ENCODE assay signal across 8 cellular contexts in the genomic region with DNA sequence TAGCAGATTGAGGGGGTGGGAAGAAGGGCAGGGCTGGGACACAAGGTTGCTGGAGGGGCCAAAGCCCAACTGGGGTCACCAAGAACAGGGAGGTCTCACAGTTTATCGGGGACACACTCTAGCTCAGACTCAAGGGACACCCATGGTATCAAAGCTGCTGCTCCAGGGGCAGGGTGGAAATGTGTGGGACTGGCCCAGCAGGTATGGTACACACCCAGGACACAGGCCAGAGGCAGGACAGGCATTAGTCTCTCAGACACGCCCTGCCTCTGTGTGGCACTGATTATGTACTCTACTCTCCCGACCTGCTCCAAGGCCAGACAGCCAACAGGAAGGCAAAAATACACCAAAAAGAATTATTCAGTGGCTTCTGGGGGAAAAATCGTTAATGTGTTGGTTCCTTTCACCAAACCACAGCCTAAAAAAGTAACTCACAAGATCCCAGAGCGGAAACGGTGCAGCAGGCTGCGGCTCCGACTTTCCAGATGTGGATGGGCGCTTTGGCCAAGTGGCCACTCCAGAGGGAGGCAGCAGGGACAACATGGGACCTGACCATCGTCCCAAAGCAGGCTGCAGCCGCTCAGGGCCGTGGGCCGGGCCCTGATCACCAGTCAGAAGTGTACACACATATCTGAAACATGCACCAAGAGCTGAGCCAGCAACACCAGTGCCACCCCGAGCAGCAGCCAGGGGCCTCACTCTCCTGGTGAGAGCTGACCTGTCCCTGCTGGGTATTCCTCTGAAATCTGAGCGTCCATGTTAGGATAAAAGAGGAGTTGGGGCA. TPM values are rescaled to one million over a fixed set of nuclear protein-coding genes. Genes with fewer than 3 reads are reported as not detected.
DNase-seq lines count a peak whose midpoint lies in the region; ATAC-seq and TF ChIP-seq lines count a peak whose summit lies in the region.

No MANE protein-coding gene starts in this region.

- no peak for DNase-seq in CD14-positive monocyte (ENCODE audit: low spot score)
- no peak for DNase-seq in activated naive CD4-positive, alpha-beta T cell treated with anti-CD3 and anti-CD28 coated beads, Interleukin-2, amount 50 U/mL, for 72 hours (ENCODE audit: low spot score in 2 of 2)
- DNase-seq in DMS79 (lab: John Stamatoyannopoulos, UW), result no peak
- no peak for DNase-seq in SHP77 (lab: John Stamatoyannopoulos, UW)
- no peak for DNase-seq in NCI-H510A (lab: John Stamatoyannopoulos, UW)

- intact Hi-C loops in CD14-positive monocyte (cut with micrococcal nuclease), result loop anchor here in 1 of 2 donors (10.0 kb wide), 1 partner anchor 54 kb away; a partner anchor contains a TSS

- peaks cover 71% of the 10 kb centered on the region for H3K4me1 Mint-ChIP-seq in CD14-positive monocyte

- H3K4me1 ChIP-seq in muscle layer of duodenum (ENCODE audit: control insufficient read depth in 1 of 2, insufficient read depth in 2 of 2, low read length in 2 of 2), result peaks cover 16 to 59% of the 10 kb centered on the region in 2 donors

- H3K27ac ChIP-seq in muscle layer of duodenum (ENCODE audit: low read length), result peak overlapping the region; percentile 39

- H3K27ac Mint-ChIP-seq in CD14-positive monocyte, result peak overlapping the region; percentile 73 to 91 (median 86)
- peak overlapping the region; percentile 88 to 89 for H3K27ac Mint-ChIP-seq in activated naive CD4-positive, alpha-beta T cell treated with anti-CD3 and anti-CD28 coated beads, Interleukin-2, amount 50 U/mL, for 72 hours

- no peaks in the 10 kb centered on the region for H3K27me3 ChIP-seq in muscle layer of duodenum (ENCODE audit: low read depth, low read length)

- no peak for TF ChIP-seq CTCF in CD14-positive monocyte (IDR thresholded peaks at IDR 0.05)

- H3K9me3 Mint-ChIP-seq in CD14-positive monocyte, result peaks cover 0 to 10% (median 4%) of the 10 kb centered on the region in 7 donors
- no peaks in the 10 kb centered on the region for H3K9me3 Mint-ChIP-seq in activated naive CD4-positive, alpha-beta T cell treated with anti-CD3 and anti-CD28 coated beads, Interleukin-2, amount 50 U/mL, for 72 hours

- no peaks in the 10 kb centered on the region for H3K9me3 ChIP-seq in muscle layer of duodenum (ENCODE audit: control insufficient read depth in 1 of 2, low read length in 2 of 2)

- H3K4me3 ChIP-seq in muscle layer of duodenum (ENCODE audit: low read depth in 1 of 2, low read length in 2 of 2), result no peak overlapping the region

- H3K36me3 Mint-ChIP-seq in CD14-positive monocyte, result peaks cover 43 to 62% of the 10 kb centered on the region in 2 donors
- H3K36me3 Mint-ChIP-seq in activated naive CD4-positive, alpha-beta T cell treated with anti-CD3 and anti-CD28 coated beads, Interleukin-2, amount 50 U/mL, for 72 hours, result peaks cover 0 to 8% of the 10 kb centered on the region in 2 donors

- peaks cover 21 to 48% of the 10 kb centered on the region in 2 donors for H3K36me3 ChIP-seq in muscle layer of duodenum (ENCODE audit: control insufficient read depth in 1 of 2, insufficient read depth in 2 of 2, low read length in 2 of 2)

- no peaks in the 10 kb centered on the region for H3K27me3 Mint-ChIP-seq in CD14-positive monocyte (ENCODE audit: low read depth in 3 of 3)

- peak overlapping the region in 1 of 2 donors; percentile 82 for H3K4me3 Mint-ChIP-seq in CD14-positive monocyte

- ATAC-seq in HG03460 (IDR thresholded peaks at IDR 0.05; ENCODE audit: unreplicated experiment) (peak; percentile 13), HG02884 (IDR thresholded peaks at IDR 0.05; ENCODE audit: unreplicated experiment) (no peak)
- no peak for ATAC-seq in activated naive CD4-positive, alpha-beta T cell treated with anti-CD3 and anti-CD28 coated beads, Interleukin-2, amount 50 U/mL, for 72 hours

RNA-seq across cellular contexts. Expression of a gene that starts 1.0 kb away (rescaled TPM):
- 10 to 100 TPM; 22.5 to 23.7 TPM for polyA plus RNA-seq in CD14-positive monocyte
- total RNA-seq in activated naive CD4-positive, alpha-beta T cell treated with anti-CD3 and anti-CD28 coated beads, Interleukin-2, amount 50 U/mL, for 72 hours, result 10 to 100 TPM; 35.7 to 43.7 TPM

RNA-seq across cellular contexts. Expression of a gene that starts 7.8 kb away (rescaled TPM):
- 10 to 100 TPM; 10.7 to 11.0 TPM for polyA plus RNA-seq in CD14-positive monocyte
- total RNA-seq in activated naive CD4-positive, alpha-beta T cell treated with anti-CD3 and anti-CD28 coated beads, Interleukin-2, amount 50 U/mL, for 72 hours, result 10 to 100 TPM; 16.4 to 20.1 TPM

RNA-seq across cellular contexts. Expression of a gene that starts 8.6 kb away (rescaled TPM):
- polyA plus RNA-seq in CD14-positive monocyte, result 1 to 10 TPM; 7.4 to 7.6 TPM
- total RNA-seq in activated naive CD4-positive, alpha-beta T cell treated with anti-CD3 and anti-CD28 coated beads, Interleukin-2, amount 50 U/mL, for 72 hours, result 10 to 100 TPM; 19.6 to 35.2 TPM

RNA-seq across cellular contexts. Expression of a gene that starts 16.9 kb away (rescaled TPM):
- under 1 TPM in 1 of 2 donors, not detected in 1; 0.16 TPM for polyA plus RNA-seq in CD14-positive monocyte
- total RNA-seq in activated naive CD4-positive, alpha-beta T cell treated with anti-CD3 and anti-CD28 coated beads, Interleukin-2, amount 50 U/mL, for 72 hours, result under 1 TPM in 1 of 2 donors, not detected in 1; 0.27 TPM

RNA-seq across cellular contexts. Expression of a gene that starts 18.1 kb away (rescaled TPM):
- polyA plus RNA-seq in CD14-positive monocyte, result not detected
- total RNA-seq in activated naive CD4-positive, alpha-beta T cell treated with anti-CD3 and anti-CD28 coated beads, Interleukin-2, amount 50 U/mL, for 72 hours, result 10 to 100 TPM; 30.3 to 75.1 TPM
